Comparison of ENCODE assay signal across 8 cellular contexts in the genomic region with DNA sequence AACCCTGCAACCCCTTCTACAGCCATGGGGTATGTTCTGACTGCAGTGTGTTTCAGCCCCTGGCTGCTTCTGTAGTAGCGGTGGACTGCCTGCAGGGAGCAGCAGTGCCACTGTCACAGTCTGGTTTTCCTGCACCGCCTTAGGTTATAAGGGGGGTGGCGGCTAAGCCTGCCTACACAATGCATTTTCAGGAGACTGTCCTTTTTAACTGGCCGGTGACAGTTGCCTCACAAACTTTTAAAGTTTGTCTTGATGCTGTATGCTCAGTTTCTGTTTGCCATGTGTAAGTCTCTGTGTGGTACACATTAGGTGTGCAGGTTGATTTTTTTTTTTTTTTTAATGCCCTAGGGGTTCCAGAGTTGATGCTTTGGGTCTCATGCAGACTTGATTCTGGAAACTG. TPM values are rescaled to one million over a fixed set of nuclear protein-coding genes. Genes with fewer than 3 reads are reported as not detected.
DNase-seq lines count a peak whose midpoint lies in the region; ATAC-seq, FAIRE-seq and TF ChIP-seq lines count a peak whose summit lies in the region.

No MANE protein-coding gene starts in this region.

- no peak overlapping the region for H3K4me2 ChIP-seq in neural progenitor cell

- ATAC-seq in HG03520 (IDR thresholded peaks at IDR 0.05; ENCODE audit: unreplicated experiment): peak; percentile 61

- peaks cover 18% of the 10 kb centered on the region for H3K36me3 Mint-ChIP-seq in neural progenitor cell

- H3K9me3 Mint-ChIP-seq in neural progenitor cell: no peaks in the 10 kb centered on the region

- no peaks in the 10 kb centered on the region for H3K79me2 ChIP-seq in neural progenitor cell (ENCODE audit: low read depth)

- TF ChIP-seq CTCF in 22Rv1 (IDR thresholded peaks at IDR 0.05) (peak; percentile 92), GM12874 (IDR thresholded peaks at IDR 0.05; ENCODE audit: insufficient read depth, low read depth, low read length) (peak; percentile 94), fibroblast of pulmonary artery (IDR thresholded peaks at IDR 0.05; ENCODE audit: low read length, missing control alignments) (peak; percentile 100), neural progenitor cell (IDR thresholded peaks at IDR 0.05) (peak; percentile 93)

- H3K27ac ChIP-seq in 22Rv1 (no peak overlapping the region), neural progenitor cell (no peak overlapping the region)

- no peak overlapping the region for H2AFZ ChIP-seq in neural progenitor cell (replicated peaks)

- no peaks in the 10 kb centered on the region for H3K36me3 ChIP-seq in neural progenitor cell

- H3K4me3 ChIP-seq in fibroblast of pulmonary artery (replicated peaks; ENCODE audit: low read depth, low read length) (no peak overlapping the region), neural progenitor cell (no peak overlapping the region)

- H3K27me3 ChIP-seq in neural progenitor cell: no peaks in the 10 kb centered on the region

- H3K9me3 ChIP-seq in neural progenitor cell (ENCODE audit: low read depth): no peaks in the 10 kb centered on the region

- no peak overlapping the region for H3K4me3 Mint-ChIP-seq in neural progenitor cell

- H3K4me1 Mint-ChIP-seq in neural progenitor cell: no peaks in the 10 kb centered on the region

- DNase-seq in RCC 7860 (ENCODE audit: low spot score) (peak; percentile 49), activated T-helper 1 cell treated with Interleukin-2 at 50 U/mL for 16 hours (ENCODE audit: low read depth) (peak; percentile 61), fibroblast of pulmonary artery (ENCODE audit: low read depth) (peak; percentile 75), neural progenitor cell (ENCODE audit: low spot score) (peak; percentile 84), stromal cell of bone marrow (ENCODE audit: low read depth) (peak; percentile 27)

- H4K20me1 ChIP-seq in neural progenitor cell (ENCODE audit: low read depth): peaks cover 5% of the 10 kb centered on the region

- H3K27ac Mint-ChIP-seq in neural progenitor cell: no peak overlapping the region

- FAIRE-seq in RCC 7860 (lab: Jason Lieb, UNC): no peak

- H3K4me1 ChIP-seq in neural progenitor cell: no peaks in the 10 kb centered on the region

- peaks cover 2% of the 10 kb centered on the region for H3K27me3 Mint-ChIP-seq in neural progenitor cell (ENCODE audit: insufficient read depth, low read depth)

- peaks cover 20% of the 10 kb centered on the region for H3F3A ChIP-seq in neural progenitor cell (ENCODE audit: low read depth)

- no peak overlapping the region for H3K9ac ChIP-seq in neural progenitor cell

RNA-seq across cellular contexts. Expression of a gene that starts 53.0 kb away (rescaled TPM):
- total RNA-seq in neural progenitor cell (ENCODE audit: low replicate concordance): 21.1 and 37.6 TPM in 2 replicates

Comparison
In these comparisons a context has a peak if more than half of its experiments do, and no peak if none do; other contexts are left out.
1. DNase-seq: peak in every context shown above with its lines; median percentile 84 in neural progenitor cell; 75 in fibroblast of pulmonary artery; 61 in activated T-helper 1 cell treated with Interleukin-2 at 50 U/mL for 16 hours; 49 in RCC 7860; 27 in stromal cell of bone marrow.